Comparison of ENCODE assay signal across 8 cellular contexts in genomic region chr4:122921971-122922876, GRCh38. TPM values are rescaled to one million over a fixed set of nuclear protein-coding genes. Genes with fewer than 3 reads are reported as not detected.
DNase-seq lines count a peak whose midpoint lies in the region; ATAC-seq lines count a peak whose summit lies in the region.

Gene NUDT6 (minus strand): TSS chr4:122922597. CDS start chr4:122922572, 25 bp downstream.

- H3K4me1 ChIP-seq in BLaER1 treated with 17β-estradiol and CSF1 and Interleukin-3, amounts not matched to agents 10 nM and 100 nM: peaks cover 12 to 22% (median 19%) of the 10 kb centered on the region in 10 experiments

- peak; percentile 84 for ATAC-seq in GM19023 (IDR thresholded peaks at IDR 0.05; ENCODE audit: unreplicated experiment)
- ATAC-seq in HG03135 (IDR thresholded peaks at IDR 0.05; ENCODE audit: unreplicated experiment): peak; percentile 59
- peak; percentile 52 for ATAC-seq in effector memory CD8-positive, alpha-beta T cell (replicated peaks)

- DNase-seq in NCI-H526 (lab: John Stamatoyannopoulos, UW): peak; percentile 77 to 88
- DNase-seq in activated CD4-positive, alpha-beta memory T cell treated with anti-CD3 and anti-CD28 coated beads, Interleukin-2, amount 10 ng/mL, durations not matched to agents 7 days and 5 days: peak; percentile 60
- DNase-seq in effector memory CD8-positive, alpha-beta T cell: peak in 2 of 3 experiments; percentile 16 to 18
- DNase-seq in medulla oblongata (ENCODE audit: extremely low spot score): peak; percentile 77
- DNase-seq in stimulated activated CD8-positive, alpha-beta memory T cell treated with anti-CD3 and anti-CD28 coated beads, Interleukin-15, amount 100 ng/mL, for 4 hours (ENCODE audit: low read depth in 2 of 2): peak; percentile 4 to 6

- H4K20me1 ChIP-seq in BLaER1 treated with 17β-estradiol and CSF1 and Interleukin-3, amounts not matched to agents 10 nM and 100 nM: peaks cover 0 to 11% (median 0%) of the 10 kb centered on the region in 11 experiments; a peak in 4 of 22 replicates

- no peak within 1 kb of the TSS for H3K4me3 Mint-ChIP-seq in activated CD4-positive, alpha-beta memory T cell treated with anti-CD3 and anti-CD28 coated beads, Interleukin-2, amount 10 ng/mL, durations not matched to agents 7 days and 5 days
- peak within 1 kb of the TSS in 1 of 2 donors; percentile 99 for H3K4me3 Mint-ChIP-seq in effector memory CD8-positive, alpha-beta T cell

- H3K27me3 ChIP-seq in BLaER1 treated with 17β-estradiol and CSF1 and Interleukin-3, amounts not matched to agents 10 nM and 100 nM: no peaks in the 10 kb centered on the region; a peak in 1 of 22 replicates

- no peaks in the 10 kb centered on the region for H3K36me3 ChIP-seq in BLaER1 treated with 17β-estradiol and CSF1 and Interleukin-3, amounts not matched to agents 10 nM and 100 nM

- H3K9me3 Mint-ChIP-seq in activated CD4-positive, alpha-beta memory T cell treated with anti-CD3 and anti-CD28 coated beads, Interleukin-2, amount 10 ng/mL, durations not matched to agents 7 days and 5 days: no peaks in the 10 kb centered on the region
- no peaks in the 10 kb centered on the region for H3K9me3 Mint-ChIP-seq in effector memory CD8-positive, alpha-beta T cell

- POLR2A ChIA-PET in activated CD4-positive, alpha-beta memory T cell treated with anti-CD3 and anti-CD28 coated beads, Interleukin-2, amount 10 ng/mL, durations not matched to agents 7 days and 5 days (lab: Charles Lee): interaction anchor here (1.0 to 2.2 kb wide), 13 partner anchors 8 to 344 kb away, joined by 3 to 18 read pairs (median 4); partner anchors contain the start of gene BBS12

- CTCF ChIA-PET in activated CD4-positive, alpha-beta memory T cell treated with anti-CD3 and anti-CD28 coated beads, Interleukin-2, amount 10 ng/mL, durations not matched to agents 7 days and 5 days (lab: Charles Lee): interaction anchor here (0.6 to 4.0 kb wide), 11 partner anchors 8 to 541 kb away, joined by 3 to 26 read pairs (median 4); partner anchors contain the start of gene BBS12

- peaks cover 6% of the 10 kb centered on the region for H3K36me3 Mint-ChIP-seq in activated CD4-positive, alpha-beta memory T cell treated with anti-CD3 and anti-CD28 coated beads, Interleukin-2, amount 10 ng/mL, durations not matched to agents 7 days and 5 days (ENCODE audit: low read depth)
- peaks cover 10% of the 10 kb centered on the region for H3K36me3 Mint-ChIP-seq in effector memory CD8-positive, alpha-beta T cell (ENCODE audit: insufficient read depth)

- H3K27ac ChIP-seq in BLaER1 treated with 17β-estradiol and CSF1 and Interleukin-3, amounts not matched to agents 10 nM and 100 nM: peak within 1 kb of the TSS; percentile 11 to 77 (median 67); a peak in 21 of 22 replicates

- H3K4me2 ChIP-seq in BLaER1 treated with 17β-estradiol and CSF1 and Interleukin-3, amounts not matched to agents 10 nM and 100 nM: peak within 1 kb of the TSS; percentile 84 to 98 (median 88)

- H3K4me3 ChIP-seq in BLaER1 treated with 17β-estradiol and CSF1 and Interleukin-3, amounts not matched to agents 10 nM and 100 nM: peak within 1 kb of the TSS; percentile 78 to 94 (median 91)

- no peak within 1 kb of the TSS for H3K27ac Mint-ChIP-seq in activated CD4-positive, alpha-beta memory T cell treated with anti-CD3 and anti-CD28 coated beads, Interleukin-2, amount 10 ng/mL, durations not matched to agents 7 days and 5 days
- H3K27ac Mint-ChIP-seq in effector memory CD8-positive, alpha-beta T cell: peak within 1 kb of the TSS; percentile 94 to 97

- no peaks in the 10 kb centered on the region for H3K9me3 ChIP-seq in BLaER1 treated with 17β-estradiol and CSF1 and Interleukin-3, amounts not matched to agents 10 nM and 100 nM (replicated peaks in 1 of 11)

- peak within 1 kb of the TSS; percentile 71 to 83 (median 80) for H3K9ac ChIP-seq in BLaER1 treated with 17β-estradiol and CSF1 and Interleukin-3, amounts not matched to agents 10 nM and 100 nM

- peaks cover 24% of the 10 kb centered on the region for H3K4me1 Mint-ChIP-seq in activated CD4-positive, alpha-beta memory T cell treated with anti-CD3 and anti-CD28 coated beads, Interleukin-2, amount 10 ng/mL, durations not matched to agents 7 days and 5 days
- peaks cover 8% of the 10 kb centered on the region in 2 donors for H3K4me1 Mint-ChIP-seq in effector memory CD8-positive, alpha-beta T cell (ENCODE audit: low read depth in 2 of 2)

- H3K27me3 Mint-ChIP-seq in activated CD4-positive, alpha-beta memory T cell treated with anti-CD3 and anti-CD28 coated beads, Interleukin-2, amount 10 ng/mL, durations not matched to agents 7 days and 5 days: no peaks in the 10 kb centered on the region
- no peaks in the 10 kb centered on the region for H3K27me3 Mint-ChIP-seq in effector memory CD8-positive, alpha-beta T cell

RNA-seq across cellular contexts. Expression of gene NUDT6, which starts in this region (rescaled TPM):
- 10 to 100 TPM; 14.5 to 15.8 TPM for total RNA-seq in activated CD4-positive, alpha-beta memory T cell treated with anti-CD3 and anti-CD28 coated beads, Interleukin-2, amount 10 ng/mL, durations not matched to agents 7 days and 5 days

Comparison
In these comparisons a context has a peak if more than half of its experiments do, and no peak if none do; other contexts are left out.
1. Peak in every context shown above with its lines: DNase-seq, ATAC-seq, H3K4me3 ChIP-seq and H3K27ac ChIP-seq.
2. DNase-seq: peak in every context shown above with its lines; median percentile 82 in NCI-H526; 77 in medulla oblongata; 60 in activated CD4-positive, alpha-beta memory T cell treated with anti-CD3 and anti-CD28 coated beads, Interleukin-2, amount 10 ng/mL, durations not matched to agents 7 days and 5 days; 17 in effector memory CD8-positive, alpha-beta T cell; 5 in stimulated activated CD8-positive, alpha-beta memory T cell treated with anti-CD3 and anti-CD28 coated beads, Interleukin-15, amount 100 ng/mL, for 4 hours.